ENCODE assay signal across 15 cellular contexts in the genomic region with DNA sequence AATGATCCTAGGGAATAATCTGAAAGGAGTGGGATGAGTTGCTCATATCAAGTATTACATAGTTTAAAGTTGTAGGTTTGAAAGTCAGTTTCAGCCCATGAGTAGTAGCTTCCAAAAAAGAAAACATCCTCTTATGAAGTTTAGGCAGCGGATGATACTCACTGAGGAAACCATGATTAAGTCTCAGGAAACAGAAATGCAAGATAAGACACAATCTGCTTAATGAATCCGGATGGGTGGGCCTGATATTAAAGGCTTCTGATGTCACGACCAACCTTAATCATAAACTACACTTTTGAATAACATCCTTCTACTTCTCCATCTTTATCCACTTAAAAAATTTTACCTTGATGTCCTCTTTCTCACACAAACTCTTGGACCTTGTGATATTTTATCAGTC.
"Had no signal": no experiment of that assay in that cellular context is flagged by ENCODE, and none has a peak within 500 bp of the region (broad histone marks: within the 10 kb centered on the region; RNA-seq: fewer than 3 reads in every experiment).

No MANE protein-coding gene starts in this region.

- H3K9me3 ChIP-seq: ascending aorta, breast epithelium, transverse colon had no signal

- H3K9me3 Mint-ChIP-seq: nephron had no signal

- H3K4me3 Mint-ChIP-seq: nephron had no signal

- H3K4me1 ChIP-seq: ascending aorta, breast epithelium, transverse colon had no signal

- H3K27me3 ChIP-seq: ascending aorta, breast epithelium, transverse colon had no signal

- DNase-seq: activated CD4-positive, alpha-beta T cell treated with anti-CD3 and anti-CD28 coated beads, Interleukin-2, amount 50 U/mL, for 48 hours; activated CD4-positive, CD25-positive, alpha-beta regulatory T cell treated with anti-CD3 and anti-CD28 coated beads, Interleukin-2, amount 50 U/mL, for 72 hours; activated naive CD4-positive, alpha-beta T cell; dorsolateral prefrontal cortex; nucleus accumbens; posterior cingulate gyrus; stimulated activated CD4-positive, alpha-beta T cell treated with anti-CD3 and anti-CD28 coated beads, Interleukin-4, amount 100 ng/mL, for 24 hours; stimulated activated naive CD4-positive, alpha-beta T cell; transverse colon had no signal

- H3K27ac ChIP-seq: ascending aorta, breast epithelium, dorsolateral prefrontal cortex, transverse colon had no signal

- FAIRE-seq: TTC549 had no signal

- ATAC-seq: esophagus mucosa had no signal

- H3K27ac Mint-ChIP-seq: nephron had no signal

- H3K36me3 ChIP-seq: ascending aorta, breast epithelium, transverse colon had no signal

- H3K4me3 ChIP-seq: ascending aorta, breast epithelium, dorsolateral prefrontal cortex, skin epidermis, transverse colon had no signal
